ENCODE assay signal across 1 cellular context in genomic region chr9:21522348-21522747, GRCh38.
TF ChIP-seq lines count a peak whose summit lies in the region.

No MANE protein-coding gene starts in this region.

TF ChIP-seq in HCT116, 20 proteins besides CTCF, POLR2A, EP300 and RAD21 (continued from another document):
- TF ChIP-seq ZBTB33 (IDR thresholded peaks at IDR 0.05; ENCODE audit: extremely low read depth, insufficient replicate concordance, low read length) = peak; percentile 41
- no peak for TF ChIP-seq EZH2phosphoT487 (IDR thresholded peaks at IDR 0.05; ENCODE audit: borderline replicate concordance)
- TF ChIP-seq EZH2 (IDR thresholded peaks at IDR 0.05) = no peak
- TF ChIP-seq YY1 (IDR thresholded peaks at IDR 0.05; ENCODE audit: extremely low read depth, insufficient replicate concordance, low read depth, low read length) = no peak
- 0 out of 2 replicates have a peak, but pooled peaks have one; percentile 48 for TF ChIP-seq SRF (IDR thresholded peaks at IDR 0.05; ENCODE audit: low read depth)
- TF ChIP-seq POLR2AphosphoS5 (IDR thresholded peaks at IDR 0.05; ENCODE audit: low read depth, low read length) = peak; percentile 76
- TF ChIP-seq TCF7L2 (IDR thresholded peaks at IDR 0.05; ENCODE audit: borderline replicate concordance, extremely low read depth, insufficient read depth, insufficient read length) = no peak
- TF ChIP-seq FOSL1 (IDR thresholded peaks at IDR 0.05; ENCODE audit: low read depth) = peak; percentile 22
- no peak; the same call in 1 of the 2 replicates for TF ChIP-seq CEBPB (IDR thresholded peaks at IDR 0.05; ENCODE audit: low read depth)
- TF ChIP-seq REST (IDR thresholded peaks at IDR 0.05; ENCODE audit: low read depth) = no peak
TF ChIP-seq in HCT116: peak in this region for 9.
